Comparison of ENCODE assay signal across 1 cellular context in the genomic region with DNA sequence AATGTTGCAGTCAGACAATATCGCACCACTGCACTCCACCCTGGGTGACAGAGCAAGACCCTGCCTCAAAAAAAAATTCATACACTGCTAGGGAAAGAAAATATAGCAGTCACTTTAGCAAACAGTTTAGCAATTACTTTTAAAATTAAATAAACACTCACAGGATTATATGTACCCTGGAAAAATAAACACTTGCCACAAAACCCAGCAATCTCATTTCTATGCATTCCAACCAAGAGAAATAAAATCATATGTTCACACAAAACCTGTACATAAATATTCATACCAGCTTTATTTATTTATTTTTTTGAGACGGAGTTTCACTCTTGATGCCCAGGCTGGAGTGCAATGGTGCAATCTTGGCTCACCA.
TF ChIP-seq lines count a peak whose summit lies in the region.

No MANE protein-coding gene starts in this region.

TF ChIP-seq in IMR-90, 13 proteins besides CTCF, POLR2A, EP300 and RAD21:
- TF ChIP-seq CEBPB (IDR thresholded peaks at IDR 0.05; ENCODE audit: low read depth, low read length) (no peak), CHD1 (IDR thresholded peaks at IDR 0.05; ENCODE audit: low read depth, low read length) (no peak), ELK1 (IDR thresholded peaks at IDR 0.05; ENCODE audit: borderline replicate concordance, low read depth, low read length) (no peak), SMC3 (IDR thresholded peaks at IDR 0.05; ENCODE audit: low read depth, low read length) (no peak), BHLHE40 (IDR thresholded peaks at IDR 0.05; ENCODE audit: low read depth, low read length) (no peak), USF2 (IDR thresholded peaks at IDR 0.05; ENCODE audit: low read depth, low read length) (no peak), NFE2L2 (IDR thresholded peaks at IDR 0.05; ENCODE audit: low read depth, low read length) (no peak), MAFK (IDR thresholded peaks at IDR 0.05; ENCODE audit: low read depth, low read length) (no peak), MAZ (IDR thresholded peaks at IDR 0.05; ENCODE audit: borderline replicate concordance, low read depth, low read length) (no peak), MXI1 (IDR thresholded peaks at IDR 0.05; ENCODE audit: borderline replicate concordance, low read depth, low read length) (no peak), RFX5 (IDR thresholded peaks at IDR 0.05; ENCODE audit: low read depth, low read length) (no peak), FOS (IDR thresholded peaks at IDR 0.05; ENCODE audit: low read depth, low read length) (no peak), RCOR1 (IDR thresholded peaks at IDR 0.05; ENCODE audit: insufficient replicate concordance, low read length) (no peak)
